Comparison of ENCODE assay signal across 20 cellular contexts in the genomic region with DNA sequence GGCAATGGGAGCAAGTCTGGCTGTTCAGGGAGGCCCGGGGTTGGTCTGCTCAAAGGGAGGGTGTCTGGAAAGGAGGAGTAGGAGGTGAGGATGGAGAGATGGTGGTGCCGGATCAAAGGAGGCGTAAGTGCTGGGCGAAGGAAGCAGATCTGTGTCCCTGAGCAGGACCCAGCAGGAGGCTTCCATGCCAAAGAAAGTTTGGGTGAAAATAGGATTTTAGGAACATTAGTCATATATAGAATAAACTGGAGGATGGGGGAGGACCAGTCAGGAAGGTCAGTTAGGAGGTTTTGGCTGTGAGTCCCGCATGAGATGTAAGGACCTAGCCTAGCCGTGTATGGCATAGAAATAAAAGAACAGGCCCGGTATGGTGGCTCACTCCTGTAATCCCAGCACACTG. TPM values are rescaled to one million over a fixed set of nuclear protein-coding genes. Genes with fewer than 3 reads are reported as not detected.
DNase-seq lines count a peak whose midpoint lies in the region; TF ChIP-seq lines count a peak whose summit lies in the region.
"Had no signal": no experiment of that assay in that cellular context is flagged by ENCODE, and none has a peak within 500 bp of the region (broad histone marks: within the 10 kb centered on the region; RNA-seq: fewer than 3 reads in every experiment).

No MANE protein-coding gene starts in this region.

- H3K9me3 Mint-ChIP-seq in glutamatergic neuron (ENCODE audit: unreplicated experiment) (no peaks in the 10 kb centered on the region), type B pancreatic cell (no peaks in the 10 kb centered on the region)
- H3K9me3 Mint-ChIP-seq: CD8-positive, alpha-beta T cell had no signal

- H3K27ac ChIP-seq in coronary artery, result no peak overlapping the region
- no peak overlapping the region for H3K27ac ChIP-seq in adrenal gland

- no peaks in the 10 kb centered on the region for H3K36me3 Mint-ChIP-seq in glutamatergic neuron (ENCODE audit: unreplicated experiment)
- H3K36me3 Mint-ChIP-seq in type B pancreatic cell, result no peaks in the 10 kb centered on the region
- H3K36me3 Mint-ChIP-seq: CD8-positive, alpha-beta T cell had no signal

- H3K4me3 Mint-ChIP-seq in glutamatergic neuron (ENCODE audit: unreplicated experiment), result no peak overlapping the region
- H3K4me3 Mint-ChIP-seq in type B pancreatic cell, result no peak overlapping the region
- H3K4me3 Mint-ChIP-seq: CD8-positive, alpha-beta T cell had no signal

- H3K36me3 ChIP-seq in MG63, result no peaks in the 10 kb centered on the region
- H3K36me3 ChIP-seq in adrenal gland (replicated peaks in 1 of 2), result no peaks in the 10 kb centered on the region

- H3K4me1 ChIP-seq in adrenal gland (replicated peaks in 1 of 2), result no peaks in the 10 kb centered on the region

- intact Hi-C loops in adrenal gland (cut with DNase I), result loop anchor here in 1 of 2 donors (10.0 kb wide), 1 partner anchor 389 kb away; no protein-coding TSS in a partner anchor

- H3K4me1 Mint-ChIP-seq in glutamatergic neuron (ENCODE audit: low read depth, unreplicated experiment) (peaks cover 23% of the 10 kb centered on the region), type B pancreatic cell (ENCODE audit: unreplicated experiment) (peaks cover 34% of the 10 kb centered on the region)

- DNase-seq in EL (peak; percentile 49), MG63 (peak; percentile 42), glutamatergic neuron (no peak), type B pancreatic cell (ENCODE audit: extremely low spot score, unreplicated experiment) (no peak), coronary artery (ENCODE audit: low spot score) (no peak), DMS153 treated with DMSO at 0.1 percent for 48 hours (lab: John Stamatoyannopoulos, UW; ENCODE audit: unreplicated experiment) (no peak), adrenal gland (no peak)
- DNase-seq: C1 segment of cervical spinal cord; CD8-positive, alpha-beta T cell; GF-D8; KBM-7; MV-4-11; NCI-H1105 treated with DMSO at 0.1 percent for 48 hours; NCI-H1694; NCI-H2081 treated with DMSO at 0.1 percent for 48 hours; NCI-H446 treated with DMSO at 0.1 percent for 48 hours; NCI-H526 treated with DMSO at 0.1 percent for 48 hours; OCI-M1; Right ventricle myocardium superior; SW 1271 had no signal

- H3K27ac Mint-ChIP-seq in glutamatergic neuron (ENCODE audit: unreplicated experiment) (peak overlapping the region; percentile 5), type B pancreatic cell (peak overlapping the region; percentile 24)
- H3K27ac Mint-ChIP-seq: CD8-positive, alpha-beta T cell had no signal

- H3K4me3 ChIP-seq in MG63 (no peak overlapping the region), coronary artery (no peak overlapping the region), adrenal gland (no peak overlapping the region)

- no peaks in the 10 kb centered on the region for H3K27me3 Mint-ChIP-seq in glutamatergic neuron (ENCODE audit: unreplicated experiment)
- peaks cover 19% of the 10 kb centered on the region for H3K27me3 Mint-ChIP-seq in type B pancreatic cell

- WGBS in adrenal gland, 4 donors, result 82 to 91% (median 88%) methylated on average over 7 of the region's 7 CpGs

- H3K9me3 ChIP-seq in MG63 (no peaks in the 10 kb centered on the region), adrenal gland (replicated peaks in 1 of 3) (no peaks in the 10 kb centered on the region)

- H3K27me3 ChIP-seq in MG63, result no peaks in the 10 kb centered on the region
- no peaks in the 10 kb centered on the region for H3K27me3 ChIP-seq in adrenal gland

- TF ChIP-seq POLR2A in adrenal gland (IDR thresholded peaks at IDR 0.05), result no peak

- no peak for TF ChIP-seq CTCF in glutamatergic neuron (IDR thresholded peaks at IDR 0.05; ENCODE audit: partially characterized antibody, unreplicated experiment)
- TF ChIP-seq CTCF in type B pancreatic cell (conservative IDR thresholded peaks at IDR 0.05), result no peak
- no peak for TF ChIP-seq CTCF in coronary artery (IDR thresholded peaks at IDR 0.05)
- no peak for TF ChIP-seq CTCF in adrenal gland (IDR thresholded peaks at IDR 0.05)

RNA-seq across cellular contexts. Expression of a gene that starts 28.7 kb away (rescaled TPM):
- 34.6 and 40.1 TPM in 2 replicates for total RNA-seq in MG63 (2014; rRNA removed; shearing (Covaris generic); ENCODE audit: low replicate concordance)
- total RNA-seq in glutamatergic neuron (ENCODE audit: unreplicated experiment) (94.5 TPM), type B pancreatic cell (ENCODE audit: low replicate concordance) (36.5 and 59.4 TPM in 2 replicates), adrenal gland (10 to 100 TPM; 21.9 to 56.9 (median 38.9) TPM)
- polyA plus RNA-seq in adrenal gland, result 10 to 100 TPM; 17.6 to 20.4 (median 18.2) TPM

Comparison
In these comparisons a context has a peak if more than half of its experiments do, and no peak if none do; other contexts are left out.
1. DNase-seq: peak in EL (single experiment) and MG63 (single experiment); none in glutamatergic neuron (single experiment), type B pancreatic cell (single experiment), coronary artery (single experiment), DMS153 treated with DMSO at 0.1 percent for 48 hours (single experiment) and adrenal gland (0 of 7).